ENCODE assay signal across 22 cellular contexts in genomic region chr4:93178279-93178678, GRCh38.
"Had no signal": no experiment of that assay in that cellular context is flagged by ENCODE, and none has a peak within 500 bp of the region (broad histone marks: within the 10 kb centered on the region; RNA-seq: fewer than 3 reads in every experiment).

No MANE protein-coding gene starts in this region.

- H3K36me3 ChIP-seq: brain microvascular endothelial cell, Peyer's patch, SJCRH30, WERI-Rb-1 had no signal

- H3K27me3 ChIP-seq: brain microvascular endothelial cell, Peyer's patch, SJCRH30 had no signal

- H3K4me3 Mint-ChIP-seq: activated CD8-positive, alpha-beta memory T cell treated with anti-CD3 and anti-CD28 coated beads, Interleukin-2, amount 10 ng/mL, durations not matched to agents 7 days and 5 days; activated CD8-positive, alpha-beta T cell treated with anti-CD3 and anti-CD28 coated beads, Interleukin-2, amount 10 ng/mL, durations not matched to agents 7 days and 5 days; activated naive CD4-positive, alpha-beta T cell treated with anti-CD3 and anti-CD28 coated beads for 36 hours; activated naive CD8-positive, alpha-beta T cell; activated T-cell treated with anti-CD3 and anti-CD28 coated beads, Interleukin-2, amount 50 U/mL, for 24 hours had no signal

- H3K9me3 ChIP-seq: Peyer's patch, SJCRH30, SK-N-SH had no signal

- H3K4me3 ChIP-seq: Peyer's patch, SJCRH30 had no signal

- H3K4me1 Mint-ChIP-seq: activated CD8-positive, alpha-beta memory T cell treated with anti-CD3 and anti-CD28 coated beads, Interleukin-2, amount 10 ng/mL, durations not matched to agents 7 days and 5 days had no signal

- H3K27ac ChIP-seq: brain microvascular endothelial cell, Peyer's patch, RWPE1, SJCRH30, WERI-Rb-1 had no signal

- H3K27ac Mint-ChIP-seq: activated CD8-positive, alpha-beta memory T cell treated with anti-CD3 and anti-CD28 coated beads, Interleukin-2, amount 10 ng/mL, durations not matched to agents 7 days and 5 days; activated CD8-positive, alpha-beta T cell treated with anti-CD3 and anti-CD28 coated beads, Interleukin-2, amount 10 ng/mL, durations not matched to agents 7 days and 5 days; activated naive CD4-positive, alpha-beta T cell treated with anti-CD3 and anti-CD28 coated beads for 36 hours; activated naive CD8-positive, alpha-beta T cell; activated T-cell treated with anti-CD3 and anti-CD28 coated beads, Interleukin-2, amount 50 U/mL, for 24 hours had no signal

- H3K4me1 ChIP-seq: Peyer's patch, SJCRH30 had no signal

- H3K27me3 Mint-ChIP-seq: activated CD8-positive, alpha-beta memory T cell treated with anti-CD3 and anti-CD28 coated beads, Interleukin-2, amount 10 ng/mL, durations not matched to agents 7 days and 5 days; activated naive CD8-positive, alpha-beta T cell; activated T-cell treated with anti-CD3 and anti-CD28 coated beads, Interleukin-2, amount 50 U/mL, for 24 hours had no signal

- H3K36me3 Mint-ChIP-seq: activated CD8-positive, alpha-beta memory T cell treated with anti-CD3 and anti-CD28 coated beads, Interleukin-2, amount 10 ng/mL, durations not matched to agents 7 days and 5 days; activated naive CD8-positive, alpha-beta T cell had no signal

- DNase-seq: activated CD4-positive, alpha-beta T cell treated with anti-CD3 and anti-CD28 coated beads for 4 hours; activated CD8-positive, alpha-beta memory T cell treated with anti-CD3 and anti-CD28 coated beads, Interleukin-2, amount 10 ng/mL, durations not matched to agents 7 days and 5 days; activated CD8-positive, alpha-beta T cell treated with anti-CD3 and anti-CD28 coated beads, Interleukin-2, amount 10 ng/mL, durations not matched to agents 7 days and 5 days; activated effector memory CD4-positive, alpha-beta T cell treated with anti-CD3 and anti-CD28 coated beads, Interleukin-2, amount 50 U/mL, for 16 hours; activated naive CD4-positive, alpha-beta T cell treated with anti-CD3 and anti-CD28 coated beads for 36 hours; activated T-cell treated with anti-CD3 and anti-CD28 coated beads, Interleukin-2, amount 50 U/mL, for 24 hours; brain microvascular endothelial cell; cerebellar nuclear complex; NCI-H1092; NCI-H1417; NCI-H1930; NCI-H345; NCI-H510A; NCI-H526 treated with DMSO at 0.1 percent for 48 hours; Peyer's patch; Right ventricle myocardium superior; SJCRH30; SK-N-SH; T-helper 1 cell; WERI-Rb-1 had no signal
